In the genomic region with DNA sequence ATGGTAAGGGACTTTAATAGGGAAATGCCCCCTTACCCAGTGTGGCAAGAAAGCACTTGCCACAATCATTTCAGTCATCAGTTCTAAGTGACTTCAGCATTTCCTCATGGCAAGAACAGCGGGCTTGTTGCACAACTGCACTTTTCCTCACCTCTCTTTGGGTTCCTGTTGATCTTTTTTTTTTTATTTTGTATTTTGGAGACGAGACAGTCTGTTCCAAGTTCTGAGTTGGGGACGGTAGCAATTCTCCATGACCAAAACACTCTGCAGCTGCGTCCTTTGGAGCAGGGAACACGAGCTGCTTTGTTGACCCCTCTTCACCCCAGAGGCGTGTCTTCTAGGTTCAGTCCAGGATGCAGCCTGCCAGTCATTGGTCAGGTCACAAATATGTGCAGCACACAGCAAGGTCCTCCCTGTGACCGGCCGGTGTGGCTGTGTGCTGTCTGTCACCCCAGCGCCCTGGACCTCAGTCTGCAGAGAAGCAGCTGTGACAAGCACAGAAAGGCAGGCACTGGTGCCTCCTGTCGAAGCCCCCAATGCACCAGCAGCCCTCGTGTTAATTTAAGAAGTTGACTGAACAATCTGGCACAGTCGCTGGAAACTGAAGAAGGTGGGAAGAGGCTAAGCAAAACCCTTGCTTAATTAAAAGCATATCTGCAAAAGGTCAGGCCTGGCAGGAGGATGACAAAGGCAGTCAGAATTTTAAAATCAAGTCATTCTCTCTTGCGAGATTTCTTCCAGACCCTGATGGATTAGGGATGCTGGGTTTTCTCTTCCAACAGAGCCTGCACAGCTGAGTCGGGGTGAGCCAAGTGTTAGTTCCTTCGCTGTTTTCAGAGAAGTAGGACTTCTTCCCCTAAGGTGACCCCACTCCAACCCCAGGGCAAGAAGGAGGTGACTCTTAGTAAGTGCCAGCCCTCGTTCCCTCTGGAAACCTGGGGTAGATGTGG, we compare ENCODE assay signal across 1 cellular context.
TF ChIP-seq lines count a peak whose summit lies in the region.

No MANE protein-coding gene starts in this region.

TF ChIP-seq in HepG2, 621 proteins besides CTCF, POLR2A, EP300 and RAD21 (continued from another document):
- TF ChIP-seq, protein P1, sequence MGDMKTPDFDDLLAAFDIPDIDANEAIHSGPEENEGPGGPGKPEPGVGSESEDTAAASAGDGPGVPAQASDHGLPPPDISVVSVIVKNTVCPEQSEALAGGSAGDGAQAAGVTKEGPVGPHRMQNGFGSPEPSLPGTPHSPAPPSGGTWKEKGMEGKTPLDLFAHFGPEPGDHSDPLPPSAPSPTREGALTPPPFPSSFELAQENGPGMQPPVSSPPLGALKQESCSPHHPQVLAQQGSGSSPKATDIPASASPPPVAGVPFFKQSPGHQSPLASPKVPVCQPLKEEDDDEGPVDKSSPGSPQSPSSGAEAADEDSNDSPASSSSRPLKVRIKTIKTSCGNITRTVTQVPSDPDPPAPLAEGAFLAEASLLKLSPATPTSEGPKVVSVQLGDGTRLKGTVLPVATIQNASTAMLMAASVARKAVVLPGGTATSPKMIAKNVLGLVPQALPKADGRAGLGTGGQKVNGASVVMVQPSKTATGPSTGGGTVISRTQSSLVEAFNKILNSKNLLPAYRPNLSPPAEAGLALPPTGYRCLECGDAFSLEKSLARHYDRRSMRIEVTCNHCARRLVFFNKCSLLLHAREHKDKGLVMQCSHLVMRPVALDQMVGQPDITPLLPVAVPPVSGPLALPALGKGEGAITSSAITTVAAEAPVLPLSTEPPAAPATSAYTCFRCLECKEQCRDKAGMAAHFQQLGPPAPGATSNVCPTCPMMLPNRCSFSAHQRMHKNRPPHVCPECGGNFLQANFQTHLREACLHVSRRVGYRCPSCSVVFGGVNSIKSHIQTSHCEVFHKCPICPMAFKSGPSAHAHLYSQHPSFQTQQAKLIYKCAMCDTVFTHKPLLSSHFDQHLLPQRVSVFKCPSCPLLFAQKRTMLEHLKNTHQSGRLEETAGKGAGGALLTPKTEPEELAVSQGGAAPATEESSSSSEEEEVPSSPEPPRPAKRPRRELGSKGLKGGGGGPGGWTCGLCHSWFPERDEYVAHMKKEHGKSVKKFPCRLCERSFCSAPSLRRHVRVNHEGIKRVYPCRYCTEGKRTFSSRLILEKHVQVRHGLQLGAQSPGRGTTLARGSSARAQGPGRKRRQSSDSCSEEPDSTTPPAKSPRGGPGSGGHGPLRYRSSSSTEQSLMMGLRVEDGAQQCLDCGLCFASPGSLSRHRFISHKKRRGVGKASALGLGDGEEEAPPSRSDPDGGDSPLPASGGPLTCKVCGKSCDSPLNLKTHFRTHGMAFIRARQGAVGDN (CRISPR knock-in tag; IDR thresholded peaks at IDR 0.05) = peak; percentile 87
- TF ChIP-seq ZNF274 (CRISPR knock-in tag; IDR thresholded peaks at IDR 0.05) (peak; percentile 36; the same call in 1 of the 2 replicates), FOXJ3 (CRISPR knock-in tag; IDR thresholded peaks at IDR 0.05; ENCODE audit: borderline replicate concordance) (0 out of 2 replicates have a peak, but pooled peaks have one; percentile 38), MXI1 (IDR thresholded peaks at IDR 0.05; ENCODE audit: borderline replicate concordance, low read depth, low read length) (peak; percentile 23; the same call in 1 of the 3 replicates), RBM39 (IDR thresholded peaks at IDR 0.05; ENCODE audit: low read depth, low read length, poor library complexity, severe bottlenecking) (no peak), SAP130 (CRISPR knock-in tag; IDR thresholded peaks at IDR 0.05; ENCODE audit: low read depth) (peak; percentile 76), PITX1 (CRISPR knock-in tag; IDR thresholded peaks at IDR 0.05) (no peak), SMAD1 (CRISPR knock-in tag; IDR thresholded peaks at IDR 0.05; ENCODE audit: borderline replicate concordance, low read depth) (0 out of 2 replicates have a peak, but pooled peaks have one; percentile 41), ZBTB8A (CRISPR knock-in tag; IDR thresholded peaks at IDR 0.05; ENCODE audit: borderline replicate concordance, low read depth) (no peak), KDM5A (IDR thresholded peaks at IDR 0.05; ENCODE audit: borderline replicate concordance, low read length) (no peak), SPEN (CRISPR knock-in tag; IDR thresholded peaks at IDR 0.05; ENCODE audit: low read depth) (peak; percentile 81; the same call in 1 of the 2 replicates), ZNF260 (CRISPR knock-in tag; IDR thresholded peaks at IDR 0.05; ENCODE audit: borderline replicate concordance, low read depth) (no peak), ZNF660 (CRISPR knock-in tag; IDR thresholded peaks at IDR 0.05; ENCODE audit: borderline replicate concordance, low read depth) (no peak), ZNF563 (CRISPR knock-in tag; IDR thresholded peaks at IDR 0.05) (peak; percentile 73; the same call in 1 of the 2 replicates), MEIS2 (CRISPR knock-in tag; IDR thresholded peaks at IDR 0.05) (peak; percentile 69; the same call in 1 of the 2 replicates), ZNF441 (CRISPR knock-in tag; IDR thresholded peaks at IDR 0.05; ENCODE audit: borderline replicate concordance) (no peak), BHLHE40 (IDR thresholded peaks at IDR 0.05; ENCODE audit: low read length) (peak; percentile 26; the same call in 1 of the 2 replicates)
- TF ChIP-seq, protein P2, sequence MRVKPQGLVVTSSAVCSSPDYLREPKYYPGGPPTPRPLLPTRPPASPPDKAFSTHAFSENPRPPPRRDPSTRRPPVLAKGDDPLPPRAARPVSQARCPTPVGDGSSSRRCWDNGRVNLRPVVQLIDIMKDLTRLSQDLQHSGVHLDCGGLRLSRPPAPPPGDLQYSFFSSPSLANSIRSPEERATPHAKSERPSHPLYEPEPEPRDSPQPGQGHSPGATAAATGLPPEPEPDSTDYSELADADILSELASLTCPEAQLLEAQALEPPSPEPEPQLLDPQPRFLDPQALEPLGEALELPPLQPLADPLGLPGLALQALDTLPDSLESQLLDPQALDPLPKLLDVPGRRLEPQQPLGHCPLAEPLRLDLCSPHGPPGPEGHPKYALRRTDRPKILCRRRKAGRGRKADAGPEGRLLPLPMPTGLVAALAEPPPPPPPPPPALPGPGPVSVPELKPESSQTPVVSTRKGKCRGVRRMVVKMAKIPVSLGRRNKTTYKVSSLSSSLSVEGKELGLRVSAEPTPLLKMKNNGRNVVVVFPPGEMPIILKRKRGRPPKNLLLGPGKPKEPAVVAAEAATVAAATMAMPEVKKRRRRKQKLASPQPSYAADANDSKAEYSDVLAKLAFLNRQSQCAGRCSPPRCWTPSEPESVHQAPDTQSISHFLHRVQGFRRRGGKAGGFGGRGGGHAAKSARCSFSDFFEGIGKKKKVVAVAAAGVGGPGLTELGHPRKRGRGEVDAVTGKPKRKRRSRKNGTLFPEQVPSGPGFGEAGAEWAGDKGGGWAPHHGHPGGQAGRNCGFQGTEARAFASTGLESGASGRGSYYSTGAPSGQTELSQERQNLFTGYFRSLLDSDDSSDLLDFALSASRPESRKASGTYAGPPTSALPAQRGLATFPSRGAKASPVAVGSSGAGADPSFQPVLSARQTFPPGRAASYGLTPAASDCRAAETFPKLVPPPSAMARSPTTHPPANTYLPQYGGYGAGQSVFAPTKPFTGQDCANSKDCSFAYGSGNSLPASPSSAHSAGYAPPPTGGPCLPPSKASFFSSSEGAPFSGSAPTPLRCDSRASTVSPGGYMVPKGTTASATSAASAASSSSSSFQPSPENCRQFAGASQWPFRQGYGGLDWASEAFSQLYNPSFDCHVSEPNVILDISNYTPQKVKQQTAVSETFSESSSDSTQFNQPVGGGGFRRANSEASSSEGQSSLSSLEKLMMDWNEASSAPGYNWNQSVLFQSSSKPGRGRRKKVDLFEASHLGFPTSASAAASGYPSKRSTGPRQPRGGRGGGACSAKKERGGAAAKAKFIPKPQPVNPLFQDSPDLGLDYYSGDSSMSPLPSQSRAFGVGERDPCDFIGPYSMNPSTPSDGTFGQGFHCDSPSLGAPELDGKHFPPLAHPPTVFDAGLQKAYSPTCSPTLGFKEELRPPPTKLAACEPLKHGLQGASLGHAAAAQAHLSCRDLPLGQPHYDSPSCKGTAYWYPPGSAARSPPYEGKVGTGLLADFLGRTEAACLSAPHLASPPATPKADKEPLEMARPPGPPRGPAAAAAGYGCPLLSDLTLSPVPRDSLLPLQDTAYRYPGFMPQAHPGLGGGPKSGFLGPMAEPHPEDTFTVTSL (CRISPR knock-in tag; IDR thresholded peaks at IDR 0.05; ENCODE audit: borderline replicate concordance) = peak; percentile 68; the same call in 1 of the 2 replicates
- TF ChIP-seq, protein P3, sequence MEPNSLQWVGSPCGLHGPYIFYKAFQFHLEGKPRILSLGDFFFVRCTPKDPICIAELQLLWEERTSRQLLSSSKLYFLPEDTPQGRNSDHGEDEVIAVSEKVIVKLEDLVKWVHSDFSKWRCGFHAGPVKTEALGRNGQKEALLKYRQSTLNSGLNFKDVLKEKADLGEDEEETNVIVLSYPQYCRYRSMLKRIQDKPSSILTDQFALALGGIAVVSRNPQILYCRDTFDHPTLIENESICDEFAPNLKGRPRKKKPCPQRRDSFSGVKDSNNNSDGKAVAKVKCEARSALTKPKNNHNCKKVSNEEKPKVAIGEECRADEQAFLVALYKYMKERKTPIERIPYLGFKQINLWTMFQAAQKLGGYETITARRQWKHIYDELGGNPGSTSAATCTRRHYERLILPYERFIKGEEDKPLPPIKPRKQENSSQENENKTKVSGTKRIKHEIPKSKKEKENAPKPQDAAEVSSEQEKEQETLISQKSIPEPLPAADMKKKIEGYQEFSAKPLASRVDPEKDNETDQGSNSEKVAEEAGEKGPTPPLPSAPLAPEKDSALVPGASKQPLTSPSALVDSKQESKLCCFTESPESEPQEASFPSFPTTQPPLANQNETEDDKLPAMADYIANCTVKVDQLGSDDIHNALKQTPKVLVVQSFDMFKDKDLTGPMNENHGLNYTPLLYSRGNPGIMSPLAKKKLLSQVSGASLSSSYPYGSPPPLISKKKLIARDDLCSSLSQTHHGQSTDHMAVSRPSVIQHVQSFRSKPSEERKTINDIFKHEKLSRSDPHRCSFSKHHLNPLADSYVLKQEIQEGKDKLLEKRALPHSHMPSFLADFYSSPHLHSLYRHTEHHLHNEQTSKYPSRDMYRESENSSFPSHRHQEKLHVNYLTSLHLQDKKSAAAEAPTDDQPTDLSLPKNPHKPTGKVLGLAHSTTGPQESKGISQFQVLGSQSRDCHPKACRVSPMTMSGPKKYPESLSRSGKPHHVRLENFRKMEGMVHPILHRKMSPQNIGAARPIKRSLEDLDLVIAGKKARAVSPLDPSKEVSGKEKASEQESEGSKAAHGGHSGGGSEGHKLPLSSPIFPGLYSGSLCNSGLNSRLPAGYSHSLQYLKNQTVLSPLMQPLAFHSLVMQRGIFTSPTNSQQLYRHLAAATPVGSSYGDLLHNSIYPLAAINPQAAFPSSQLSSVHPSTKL (CRISPR knock-in tag; IDR thresholded peaks at IDR 0.05) = 0 out of 2 replicates have a peak, but pooled peaks have one; percentile 21
- TF ChIP-seq, protein P4, sequence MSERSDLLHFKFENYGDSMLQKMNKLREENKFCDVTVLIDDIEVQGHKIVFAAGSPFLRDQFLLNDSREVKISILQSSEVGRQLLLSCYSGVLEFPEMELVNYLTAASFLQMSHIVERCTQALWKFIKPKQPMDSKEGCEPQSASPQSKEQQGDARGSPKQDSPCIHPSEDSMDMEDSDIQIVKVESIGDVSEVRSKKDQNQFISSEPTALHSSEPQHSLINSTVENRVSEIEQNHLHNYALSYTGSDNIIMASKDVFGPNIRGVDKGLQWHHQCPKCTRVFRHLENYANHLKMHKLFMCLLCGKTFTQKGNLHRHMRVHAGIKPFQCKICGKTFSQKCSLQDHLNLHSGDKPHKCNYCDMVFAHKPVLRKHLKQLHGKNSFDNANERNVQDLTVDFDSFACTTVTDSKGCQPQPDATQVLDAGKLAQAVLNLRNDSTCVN (CRISPR knock-in tag; IDR thresholded peaks at IDR 0.05; ENCODE audit: borderline replicate concordance) = no peak
